Comparison of ENCODE assay signal across 27 cellular contexts in genomic region chr6:166617359-166617758, GRCh38. TPM values are rescaled to one million over a fixed set of nuclear protein-coding genes. Genes with fewer than 3 reads are reported as not detected.
DNase-seq lines count a peak whose midpoint lies in the region; ATAC-seq and TF ChIP-seq lines count a peak whose summit lies in the region.
"Had no signal": no experiment of that assay in that cellular context is flagged by ENCODE, and none has a peak within 500 bp of the region (broad histone marks: within the 10 kb centered on the region; RNA-seq: fewer than 3 reads in every experiment).

No MANE protein-coding gene starts in this region.

- H2BK12ac ChIP-seq in mesenchymal stem cell (ENCODE audit: low read length in 2 of 2) = no peak overlapping the region

- no peak overlapping the region for H3K14ac ChIP-seq in mesenchymal stem cell (ENCODE audit: low read length in 2 of 2)

- ATAC-seq in left ventricle myocardium superior = no peak
- ATAC-seq in activated CD4-positive, CD25-positive, alpha-beta regulatory T cell treated with anti-CD3 and anti-CD28 coated beads, Interleukin-2, amount 50 U/mL, for 24 hours = no peak
- ATAC-seq: GM12878, Right ventricle myocardium inferior had no signal

- H2BK5ac ChIP-seq in mesenchymal stem cell (ENCODE audit: low read depth, low read length, poor library complexity, severe bottlenecking) = no peak overlapping the region

- H3K27me3 ChIP-seq in right atrium auricular region = no peaks in the 10 kb centered on the region
- no peaks in the 10 kb centered on the region for H3K27me3 ChIP-seq in mesenchymal stem cell (ENCODE audit: control insufficient read depth in 1 of 2, insufficient read depth in 1 of 2, low read length in 2 of 2)
- H3K27me3 ChIP-seq: BE2C, SJCRH30 had no signal

- no peak overlapping the region for H2BK120ac ChIP-seq in mesenchymal stem cell (ENCODE audit: low read depth, low read length)

- H3K4me1 Mint-ChIP-seq in activated T-helper 1 cell treated with anti-CD3 and anti-CD28 coated beads, Interleukin-12 subunit alpha, Interleukin-12 subunit beta, Interleukin-2, Interleukin-4 antibody, amounts not matched to agents 30 ng/mL and 10 ng/mL and 1 ng/mL, durations not matched to agents 14 hours and 24 hours and 36 hours (ENCODE audit: low read depth) = no peaks in the 10 kb centered on the region
- H3K4me1 Mint-ChIP-seq: CD14-positive monocyte; CD8-positive, alpha-beta memory T cell had no signal

- no peaks in the 10 kb centered on the region for H3K36me3 Mint-ChIP-seq in activated T-helper 1 cell treated with anti-CD3 and anti-CD28 coated beads, Interleukin-12 subunit alpha, Interleukin-12 subunit beta, Interleukin-2, Interleukin-4 antibody, amounts not matched to agents 30 ng/mL and 10 ng/mL and 1 ng/mL, durations not matched to agents 14 hours and 24 hours and 36 hours (ENCODE audit: low read depth)

- 80% methylated on average over 6 of the region's 7 CpGs for WGBS in mesenchymal stem cell

- peaks cover 21% of the 10 kb centered on the region for H3K79me1 ChIP-seq in mesenchymal stem cell (replicated peaks; ENCODE audit: low read length, poor library complexity, severe bottlenecking)

- no peak overlapping the region for H3K9ac ChIP-seq in mesenchymal stem cell (ENCODE audit: low read length)
- H3K9ac ChIP-seq: GM23248 had no signal

- no peak overlapping the region for H2BK15ac ChIP-seq in mesenchymal stem cell (ENCODE audit: low read depth, poor library complexity, severe bottlenecking)

- H3K9me3 ChIP-seq in right atrium auricular region (no peaks in the 10 kb centered on the region), mesenchymal stem cell (ENCODE audit: control insufficient read depth, low read length) (no peaks in the 10 kb centered on the region)
- H3K9me3 ChIP-seq: BE2C, SJCRH30 had no signal

- no peak overlapping the region for H4K8ac ChIP-seq in mesenchymal stem cell (ENCODE audit: low read length)

- intact Hi-C loops in left ventricle myocardium superior (cut with micrococcal nuclease) = no loop called here
- intact Hi-C loops in activated T-helper 1 cell treated with anti-CD3 and anti-CD28 coated beads, Interleukin-12 subunit alpha, Interleukin-12 subunit beta, Interleukin-2, Interleukin-4 antibody, amounts not matched to agents 30 ng/mL and 10 ng/mL and 1 ng/mL, durations not matched to agents 14 hours and 24 hours and 36 hours (cut with micrococcal nuclease) = no loop called here

- no peak overlapping the region for H3K27ac ChIP-seq in right atrium auricular region
- H3K27ac ChIP-seq in mesenchymal stem cell (ENCODE audit: low read length, poor library complexity, severe bottlenecking) = no peak overlapping the region
- H3K27ac ChIP-seq: GM23248, PC-9, SJCRH30 had no signal

- H3K9me3 Mint-ChIP-seq in activated T-helper 1 cell treated with anti-CD3 and anti-CD28 coated beads, Interleukin-12 subunit alpha, Interleukin-12 subunit beta, Interleukin-2, Interleukin-4 antibody, amounts not matched to agents 30 ng/mL and 10 ng/mL and 1 ng/mL, durations not matched to agents 14 hours and 24 hours and 36 hours = no peaks in the 10 kb centered on the region

- no peak for TF ChIP-seq CTCF in right atrium auricular region (IDR thresholded peaks at IDR 0.05)

- no peak overlapping the region for H3K23ac ChIP-seq in mesenchymal stem cell (ENCODE audit: low read length in 2 of 2)

- H2AFZ ChIP-seq in mesenchymal stem cell (ENCODE audit: low read depth, low read length) = no peak overlapping the region
- H2AFZ ChIP-seq: GM23248, PC-9 had no signal

- peak; percentile 13 for DNase-seq in right atrium auricular region (ENCODE audit: low spot score)
- DNase-seq in left ventricle myocardium superior = no peak
- DNase-seq in astrocyte of the hippocampus (ENCODE audit: low read depth, low spot score) = peak; percentile 56
- no peak for DNase-seq in mesenchymal stem cell
- no peak for DNase-seq in NCI-H128 (lab: John Stamatoyannopoulos, UW; ENCODE audit: unreplicated experiment)
- DNase-seq in activated T-helper 1 cell treated with anti-CD3 and anti-CD28 coated beads, Interleukin-12 subunit alpha, Interleukin-12 subunit beta, Interleukin-2, Interleukin-4 antibody, amounts not matched to agents 30 ng/mL and 10 ng/mL and 1 ng/mL, durations not matched to agents 14 hours and 24 hours and 36 hours (ENCODE audit: low spot score) = no peak
- DNase-seq: BE2C; CD8-positive, alpha-beta memory T cell; DMS 273 treated with DMSO at 0.1 percent for 48 hours; DMS79; EL; GDM1; GM23248; H7; KBM-7; MV-4-11; NCI-H1105; NCI-H146; NCI-H1930; NCI-H446 treated with DMSO at 0.1 percent for 48 hours; NCI-H526 treated with DMSO at 0.1 percent for 48 hours; PC-9; SJCRH30 had no signal

- H4K91ac ChIP-seq in mesenchymal stem cell (ENCODE audit: low read length) = no peak overlapping the region

- H3K4me1 ChIP-seq in right atrium auricular region (peaks cover 0 to 75% of the 10 kb centered on the region in 2 donors), mesenchymal stem cell (ENCODE audit: control insufficient read depth, insufficient read depth, low read depth, low read length) (peaks cover 39% of the 10 kb centered on the region)
- H3K4me1 ChIP-seq: SJCRH30 had no signal

- H3K4me3 Mint-ChIP-seq in activated T-helper 1 cell treated with anti-CD3 and anti-CD28 coated beads, Interleukin-12 subunit alpha, Interleukin-12 subunit beta, Interleukin-2, Interleukin-4 antibody, amounts not matched to agents 30 ng/mL and 10 ng/mL and 1 ng/mL, durations not matched to agents 14 hours and 24 hours and 36 hours = no peak overlapping the region
- H3K4me3 Mint-ChIP-seq: CD14-positive monocyte; CD8-positive, alpha-beta memory T cell had no signal

- H3K4ac ChIP-seq in mesenchymal stem cell (ENCODE audit: low read depth in 1 of 2, low read length in 2 of 2) = peak overlapping the region in 1 of 2 experiments; percentile 26

- H3K27me3 Mint-ChIP-seq in activated T-helper 1 cell treated with anti-CD3 and anti-CD28 coated beads, Interleukin-12 subunit alpha, Interleukin-12 subunit beta, Interleukin-2, Interleukin-4 antibody, amounts not matched to agents 30 ng/mL and 10 ng/mL and 1 ng/mL, durations not matched to agents 14 hours and 24 hours and 36 hours (ENCODE audit: insufficient read depth) = no peaks in the 10 kb centered on the region

- peak overlapping the region; percentile 38 for H2AK5ac ChIP-seq in mesenchymal stem cell (ENCODE audit: low read length, severe bottlenecking)

- H3K36me3 ChIP-seq in right atrium auricular region (no peaks in the 10 kb centered on the region), mesenchymal stem cell (ENCODE audit: control insufficient read depth in 1 of 2, insufficient read depth in 2 of 2, low read depth in 1 of 2, low read length in 2 of 2) (peaks cover 0 to 6% of the 10 kb centered on the region in 2 experiments)
- H3K36me3 ChIP-seq: SJCRH30 had no signal

- H3K18ac ChIP-seq in mesenchymal stem cell (ENCODE audit: low read depth in 1 of 2, low read length in 2 of 2) = peak overlapping the region; percentile 6 to 41

- H3K4me2 ChIP-seq in mesenchymal stem cell (ENCODE audit: low read length, poor library complexity, severe bottlenecking) = no peak overlapping the region
- H3K4me2 ChIP-seq: PC-9 had no signal

- H3K4me3 ChIP-seq in right atrium auricular region (no peak overlapping the region), mesenchymal stem cell (ENCODE audit: insufficient read depth in 1 of 2, low read depth in 1 of 2, low read length in 2 of 2) (no peak overlapping the region)
- H3K4me3 ChIP-seq: GM12878, GM23248, PC-9, SJCRH30 had no signal

- no peak overlapping the region for H3K27ac Mint-ChIP-seq in activated T-helper 1 cell treated with anti-CD3 and anti-CD28 coated beads, Interleukin-12 subunit alpha, Interleukin-12 subunit beta, Interleukin-2, Interleukin-4 antibody, amounts not matched to agents 30 ng/mL and 10 ng/mL and 1 ng/mL, durations not matched to agents 14 hours and 24 hours and 36 hours
- H3K27ac Mint-ChIP-seq: CD14-positive monocyte; CD8-positive, alpha-beta memory T cell had no signal

RNA-seq across cellular contexts. Expression of gene RPS6KA2, which starts 9.7 kb away (rescaled TPM):
- total RNA-seq in right atrium auricular region = 100 to 1,000 TPM in 1 of 2 donors, 10 to 100 TPM in 1; 78.6 to 131 TPM
- 63.4 TPM for total RNA-seq in left ventricle myocardium superior
- 141 TPM for polyA plus RNA-seq in mesenchymal stem cell (2013, experiment 1 of 2)
- 139 TPM for polyA plus RNA-seq in mesenchymal stem cell (2013, experiment 2 of 2)
- 2.0 and 2.7 TPM in 2 replicates for total RNA-seq in activated T-helper 1 cell treated with anti-CD3 and anti-CD28 coated beads, Interleukin-12 subunit alpha, Interleukin-12 subunit beta, Interleukin-2, Interleukin-4 antibody, amounts not matched to agents 30 ng/mL and 10 ng/mL and 1 ng/mL, durations not matched to agents 14 hours and 24 hours and 36 hours

RNA-seq across cellular contexts. Expression of gene RAMACL, which starts 30.9 kb away (rescaled TPM):
- total RNA-seq in right atrium auricular region = under 1 TPM; 0.20 to 0.52 TPM
- 0.67 TPM for total RNA-seq in left ventricle myocardium superior
- 0.43 TPM for polyA plus RNA-seq in mesenchymal stem cell (2013, experiment 1 of 2)
- polyA plus RNA-seq in mesenchymal stem cell (2013, experiment 2 of 2) = 0.37 TPM
- 0.29 and 0.42 TPM in 2 replicates for total RNA-seq in activated T-helper 1 cell treated with anti-CD3 and anti-CD28 coated beads, Interleukin-12 subunit alpha, Interleukin-12 subunit beta, Interleukin-2, Interleukin-4 antibody, amounts not matched to agents 30 ng/mL and 10 ng/mL and 1 ng/mL, durations not matched to agents 14 hours and 24 hours and 36 hours
- total RNA-seq: H7 had no signal

Comparison
In these comparisons a context has a peak if more than half of its experiments do, and no peak if none do; other contexts are left out.
1. DNase-seq: peak in right atrium auricular region (single experiment) and astrocyte of the hippocampus (single experiment); none in left ventricle myocardium superior (single experiment), mesenchymal stem cell (single experiment), NCI-H128 (single experiment) and activated T-helper 1 cell treated with anti-CD3 and anti-CD28 coated beads, Interleukin-12 subunit alpha, Interleukin-12 subunit beta, Interleukin-2, Interleukin-4 antibody, amounts not matched to agents 30 ng/mL and 10 ng/mL and 1 ng/mL, durations not matched to agents 14 hours and 24 hours and 36 hours (single experiment).
2. RNA of gene RPS6KA2, which starts 9.7 kb away (total RNA-seq): 78.6 to 131 TPM in right atrium auricular region and 63.4 TPM in left ventricle myocardium superior (single experiment); 2.0 to 2.7 TPM in activated T-helper 1 cell treated with anti-CD3 and anti-CD28 coated beads, Interleukin-12 subunit alpha, Interleukin-12 subunit beta, Interleukin-2, Interleukin-4 antibody, amounts not matched to agents 30 ng/mL and 10 ng/mL and 1 ng/mL, durations not matched to agents 14 hours and 24 hours and 36 hours; every median in the first group is over 10 times any median in the second.